13 cellular contexts compared by ENCODE assay signal in genomic region chr6:156851447-156851846, GRCh38.
DNase-seq lines count a peak whose midpoint lies in the region; ATAC-seq and TF ChIP-seq lines count a peak whose summit lies in the region.
"Had no signal": no experiment of that assay in that cellular context is flagged by ENCODE, and none has a peak within 500 bp of the region (broad histone marks: within the 10 kb centered on the region; RNA-seq: fewer than 3 reads in every experiment).

No MANE protein-coding gene starts in this region.

- no peak overlapping the region for H2BK15ac ChIP-seq in mesenchymal stem cell (ENCODE audit: low read depth, poor library complexity, severe bottlenecking)

- H3K27ac ChIP-seq in mesenchymal stem cell (ENCODE audit: low read length, poor library complexity, severe bottlenecking) (no peak overlapping the region), gastroesophageal sphincter (no peak overlapping the region)
- H3K27ac ChIP-seq: foreskin keratinocyte had no signal

- H2AK5ac ChIP-seq in mesenchymal stem cell (ENCODE audit: low read length, severe bottlenecking): no peak overlapping the region

- H3K14ac ChIP-seq in mesenchymal stem cell (ENCODE audit: low read length in 2 of 2): no peak overlapping the region

- no peaks in the 10 kb centered on the region for H3K27me3 Mint-ChIP-seq in T-helper 17 cell
- H3K27me3 Mint-ChIP-seq: dendritic cell treated with granulocyte-macrophage colony-stimulating factor and Interleukin-4, amounts not matched to agents 40 ng/mL and 50 ng/mL, for 4 days had no signal

- H3K4me3 Mint-ChIP-seq in T-helper 17 cell: no peak overlapping the region
- H3K4me3 Mint-ChIP-seq: CD14-positive monocyte; dendritic cell treated with granulocyte-macrophage colony-stimulating factor and Interleukin-4, amounts not matched to agents 40 ng/mL and 50 ng/mL, for 4 days had no signal

- peaks cover 65% of the 10 kb centered on the region for H3K4me1 Mint-ChIP-seq in T-helper 17 cell

- H2AFZ ChIP-seq in mesenchymal stem cell (ENCODE audit: low read depth, low read length): no peak overlapping the region

- no peak overlapping the region for H2BK5ac ChIP-seq in mesenchymal stem cell (ENCODE audit: low read depth, low read length, poor library complexity, severe bottlenecking)

- H4K91ac ChIP-seq in mesenchymal stem cell (ENCODE audit: low read length): no peak overlapping the region

- TF ChIP-seq POLR2A in gastroesophageal sphincter (IDR thresholded peaks at IDR 0.05): no peak

- H2BK120ac ChIP-seq in mesenchymal stem cell (ENCODE audit: low read depth, low read length): no peak overlapping the region

- ATAC-seq in GM18511 (IDR thresholded peaks at IDR 0.05; ENCODE audit: unreplicated experiment) (peak; percentile 46), HG02938 (IDR thresholded peaks at IDR 0.05; ENCODE audit: unreplicated experiment) (peak; percentile 43), T-helper 17 cell (no peak), gastroesophageal sphincter (no peak)
- ATAC-seq: foreskin keratinocyte had no signal

- TF ChIP-seq EP300 in gastroesophageal sphincter (IDR thresholded peaks at IDR 0.05): no peak

- no peak overlapping the region for H3K4me2 ChIP-seq in mesenchymal stem cell (ENCODE audit: low read length, poor library complexity, severe bottlenecking)

- H3K4me1 ChIP-seq in mesenchymal stem cell (ENCODE audit: control insufficient read depth, insufficient read depth, low read depth, low read length) (peaks cover 4% of the 10 kb centered on the region), gastroesophageal sphincter (peaks cover 16 to 88% (median 20%) of the 10 kb centered on the region in 3 donors)
- H3K4me1 ChIP-seq: foreskin keratinocyte had no signal

- DNase-seq in T-helper 17 cell: no peak
- DNase-seq in mesenchymal stem cell: no peak
- no peak for DNase-seq in effector CD8-positive, alpha-beta T cell (lab: John Stamatoyannopoulos, UW)
- DNase-seq in activated T-cell treated with anti-CD3 and anti-CD28 coated beads, Interleukin-2, amount 50 U/mL, for 48 hours: no peak
- DNase-seq in stimulated activated naive CD4-positive, alpha-beta T cell (lab: John Stamatoyannopoulos, UW): no peak
- DNase-seq: foreskin keratinocyte, NCI-H1105 treated with DMSO at 0.1 percent for 48 hours, nucleus accumbens had no signal

- H3K9me3 ChIP-seq in T-helper 17 cell (ENCODE audit: control insufficient read depth, low read length, poor library complexity, severe bottlenecking) (no peaks in the 10 kb centered on the region), mesenchymal stem cell (ENCODE audit: control insufficient read depth, low read length) (no peaks in the 10 kb centered on the region), gastroesophageal sphincter (no peaks in the 10 kb centered on the region)

- peaks cover 2% of the 10 kb centered on the region for H3K36me3 Mint-ChIP-seq in T-helper 17 cell (ENCODE audit: low read depth)

- H3K9ac ChIP-seq in mesenchymal stem cell (ENCODE audit: low read length): peak overlapping the region; percentile 14

- no peak overlapping the region for H3K23ac ChIP-seq in mesenchymal stem cell (ENCODE audit: low read length in 2 of 2)

- H3K27me3 ChIP-seq in mesenchymal stem cell (ENCODE audit: control insufficient read depth in 1 of 2, insufficient read depth in 1 of 2, low read length in 2 of 2) (no peaks in the 10 kb centered on the region), gastroesophageal sphincter (no peaks in the 10 kb centered on the region)
- H3K27me3 ChIP-seq: foreskin keratinocyte had no signal

- no peak overlapping the region for H3K4ac ChIP-seq in mesenchymal stem cell (ENCODE audit: low read depth in 1 of 2, low read length in 2 of 2)

- H3K36me3 ChIP-seq in mesenchymal stem cell (ENCODE audit: control insufficient read depth in 1 of 2, insufficient read depth in 2 of 2, low read depth in 1 of 2, low read length in 2 of 2) (no peaks in the 10 kb centered on the region), gastroesophageal sphincter (no peaks in the 10 kb centered on the region)

- H3K4me3 ChIP-seq in mesenchymal stem cell (ENCODE audit: insufficient read depth in 1 of 2, low read depth in 1 of 2, low read length in 2 of 2) (peak overlapping the region in 1 of 2 experiments; percentile 12), gastroesophageal sphincter (no peak overlapping the region)

- WGBS in mesenchymal stem cell: no CpG with 5 or more reads among the region's 3 CpGs
- WGBS in gastroesophageal sphincter (ENCODE audit: low coverage in 1 of 2), 2 donors: 14 to 18% methylated on average over 3 of the region's 3 CpGs

- no peak overlapping the region for H3K18ac ChIP-seq in mesenchymal stem cell (ENCODE audit: low read depth in 1 of 2, low read length in 2 of 2)

- H3K27ac Mint-ChIP-seq in T-helper 17 cell: peak overlapping the region; percentile 8
- H3K27ac Mint-ChIP-seq: dendritic cell treated with granulocyte-macrophage colony-stimulating factor and Interleukin-4, amounts not matched to agents 40 ng/mL and 50 ng/mL, for 4 days had no signal

- H2BK12ac ChIP-seq in mesenchymal stem cell (ENCODE audit: low read length in 2 of 2): no peak overlapping the region

- TF ChIP-seq CTCF in gastroesophageal sphincter (IDR thresholded peaks at IDR 0.05): no peak

- H4K8ac ChIP-seq in mesenchymal stem cell (ENCODE audit: low read length): no peak overlapping the region

- H3K79me1 ChIP-seq in mesenchymal stem cell (replicated peaks; ENCODE audit: low read length, poor library complexity, severe bottlenecking): peaks cover 24% of the 10 kb centered on the region

Comparison
In these comparisons a context has a peak if more than half of its experiments do, and no peak if none do; other contexts are left out.
1. ATAC-seq: peak in GM18511 (single experiment) and HG02938 (single experiment); none in T-helper 17 cell (single experiment) and gastroesophageal sphincter (single experiment).